In genomic region chr2:10278029-10278762, GRCh38 we compare ENCODE assay signal across 1 cellular context.
TF ChIP-seq lines count a peak whose summit lies in the region.

No MANE protein-coding gene starts in this region.

TF ChIP-seq in HepG2, 621 proteins besides CTCF, POLR2A, EP300 and RAD21 (continued from another document and continues in another):
- TF ChIP-seq ZNF687 (CRISPR knock-in tag; IDR thresholded peaks at IDR 0.05) (peak; percentile 93), SP1 (IDR thresholded peaks at IDR 0.05) (no peak), SP1 (CRISPR knock-in tag; IDR thresholded peaks at IDR 0.05) (no peak), ZNF33A (CRISPR knock-in tag; IDR thresholded peaks at IDR 0.05; ENCODE audit: borderline replicate concordance) (no peak), ATF7 (IDR thresholded peaks at IDR 0.05) (no peak), ATF7 (CRISPR knock-in tag; IDR thresholded peaks at IDR 0.05) (no peak; the same call in 1 of the 2 replicates), ZNF121 (CRISPR knock-in tag; IDR thresholded peaks at IDR 0.05) (peak; percentile 39; the same call in 1 of the 2 replicates), MIXL1 (CRISPR knock-in tag; IDR thresholded peaks at IDR 0.05) (0 out of 2 replicates have a peak, but pooled peaks have one; percentile 5), ARHGAP35 (CRISPR knock-in tag; IDR thresholded peaks at IDR 0.05; ENCODE audit: borderline replicate concordance) (no peak; the same call in 1 of the 2 replicates), GFI1 (CRISPR knock-in tag; IDR thresholded peaks at IDR 0.05; ENCODE audit: borderline replicate concordance) (peak; percentile 47), ZNF724P (CRISPR knock-in tag; IDR thresholded peaks at IDR 0.05; ENCODE audit: borderline replicate concordance) (no peak), REST (IDR thresholded peaks at IDR 0.05; ENCODE audit: borderline replicate concordance in 1 of 2, low read depth in 1 of 2, low read length in 2 of 2) (peak in 1 of 2 experiments; percentile 69; a peak in 2 of 4 replicates), ASH2L (IDR thresholded peaks at IDR 0.05; ENCODE audit: insufficient read length, low read depth, low read length) (peak; percentile 60), ZNF276 (CRISPR knock-in tag; IDR thresholded peaks at IDR 0.05; ENCODE audit: low read depth) (peak; percentile 76; the same call in 1 of the 2 replicates), ZNF678 (CRISPR knock-in tag; IDR thresholded peaks at IDR 0.05) (peak; percentile 29; the same call in 1 of the 2 replicates), ZSCAN12 (CRISPR knock-in tag; IDR thresholded peaks at IDR 0.05) (no peak), STAG1 (CRISPR knock-in tag; IDR thresholded peaks at IDR 0.05) (no peak; the same call in 1 of the 2 replicates), ZNF598 (CRISPR knock-in tag; IDR thresholded peaks at IDR 0.05; ENCODE audit: borderline replicate concordance) (peak; percentile 47; the same call in 1 of the 2 replicates), TFAP4 (IDR thresholded peaks at IDR 0.05; ENCODE audit: borderline replicate concordance, low read depth) (peak; percentile 81), THYN1 (CRISPR knock-in tag; IDR thresholded peaks at IDR 0.05; ENCODE audit: borderline replicate concordance, low read depth) (0 out of 2 replicates have a peak, but pooled peaks have one; percentile 70)
- TF ChIP-seq, protein P1, sequence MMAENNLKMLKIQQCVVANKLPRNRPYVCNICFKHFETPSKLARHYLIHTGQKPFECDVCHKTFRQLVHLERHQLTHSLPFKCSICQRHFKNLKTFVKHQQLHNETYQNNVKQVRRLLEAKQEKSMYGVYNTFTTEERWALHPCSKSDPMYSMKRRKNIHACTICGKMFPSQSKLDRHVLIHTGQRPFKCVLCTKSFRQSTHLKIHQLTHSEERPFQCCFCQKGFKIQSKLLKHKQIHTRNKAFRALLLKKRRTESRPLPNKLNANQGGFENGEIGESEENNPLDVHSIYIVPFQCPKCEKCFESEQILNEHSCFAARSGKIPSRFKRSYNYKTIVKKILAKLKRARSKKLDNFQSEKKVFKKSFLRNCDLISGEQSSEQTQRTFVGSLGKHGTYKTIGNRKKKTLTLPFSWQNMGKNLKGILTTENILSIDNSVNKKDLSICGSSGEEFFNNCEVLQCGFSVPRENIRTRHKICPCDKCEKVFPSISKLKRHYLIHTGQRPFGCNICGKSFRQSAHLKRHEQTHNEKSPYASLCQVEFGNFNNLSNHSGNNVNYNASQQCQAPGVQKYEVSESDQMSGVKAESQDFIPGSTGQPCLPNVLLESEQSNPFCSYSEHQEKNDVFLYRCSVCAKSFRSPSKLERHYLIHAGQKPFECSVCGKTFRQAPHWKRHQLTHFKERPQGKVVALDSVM (CRISPR knock-in tag; IDR thresholded peaks at IDR 0.05), result peak; percentile 43
- TF ChIP-seq, protein P2, sequence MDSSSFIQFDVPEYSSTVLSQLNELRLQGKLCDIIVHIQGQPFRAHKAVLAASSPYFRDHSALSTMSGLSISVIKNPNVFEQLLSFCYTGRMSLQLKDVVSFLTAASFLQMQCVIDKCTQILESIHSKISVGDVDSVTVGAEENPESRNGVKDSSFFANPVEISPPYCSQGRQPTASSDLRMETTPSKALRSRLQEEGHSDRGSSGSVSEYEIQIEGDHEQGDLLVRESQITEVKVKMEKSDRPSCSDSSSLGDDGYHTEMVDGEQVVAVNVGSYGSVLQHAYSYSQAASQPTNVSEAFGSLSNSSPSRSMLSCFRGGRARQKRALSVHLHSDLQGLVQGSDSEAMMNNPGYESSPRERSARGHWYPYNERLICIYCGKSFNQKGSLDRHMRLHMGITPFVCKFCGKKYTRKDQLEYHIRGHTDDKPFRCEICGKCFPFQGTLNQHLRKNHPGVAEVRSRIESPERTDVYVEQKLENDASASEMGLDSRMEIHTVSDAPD (CRISPR knock-in tag; IDR thresholded peaks at IDR 0.05), result peak; percentile 85
- TF ChIP-seq, protein P3, sequence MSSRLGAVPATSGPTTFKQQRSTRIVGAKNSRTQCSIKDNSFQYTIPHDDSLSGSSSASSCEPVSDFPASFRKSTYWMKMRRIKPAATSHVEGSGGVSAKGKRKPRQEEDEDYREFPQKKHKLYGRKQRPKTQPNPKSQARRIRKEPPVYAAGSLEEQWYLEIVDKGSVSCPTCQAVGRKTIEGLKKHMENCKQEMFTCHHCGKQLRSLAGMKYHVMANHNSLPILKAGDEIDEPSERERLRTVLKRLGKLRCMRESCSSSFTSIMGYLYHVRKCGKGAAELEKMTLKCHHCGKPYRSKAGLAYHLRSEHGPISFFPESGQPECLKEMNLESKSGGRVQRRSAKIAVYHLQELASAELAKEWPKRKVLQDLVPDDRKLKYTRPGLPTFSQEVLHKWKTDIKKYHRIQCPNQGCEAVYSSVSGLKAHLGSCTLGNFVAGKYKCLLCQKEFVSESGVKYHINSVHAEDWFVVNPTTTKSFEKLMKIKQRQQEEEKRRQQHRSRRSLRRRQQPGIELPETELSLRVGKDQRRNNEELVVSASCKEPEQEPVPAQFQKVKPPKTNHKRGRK (CRISPR knock-in tag; IDR thresholded peaks at IDR 0.05), result 0 out of 2 replicates have a peak, but pooled peaks have one; percentile 36
- TF ChIP-seq, protein P4, sequence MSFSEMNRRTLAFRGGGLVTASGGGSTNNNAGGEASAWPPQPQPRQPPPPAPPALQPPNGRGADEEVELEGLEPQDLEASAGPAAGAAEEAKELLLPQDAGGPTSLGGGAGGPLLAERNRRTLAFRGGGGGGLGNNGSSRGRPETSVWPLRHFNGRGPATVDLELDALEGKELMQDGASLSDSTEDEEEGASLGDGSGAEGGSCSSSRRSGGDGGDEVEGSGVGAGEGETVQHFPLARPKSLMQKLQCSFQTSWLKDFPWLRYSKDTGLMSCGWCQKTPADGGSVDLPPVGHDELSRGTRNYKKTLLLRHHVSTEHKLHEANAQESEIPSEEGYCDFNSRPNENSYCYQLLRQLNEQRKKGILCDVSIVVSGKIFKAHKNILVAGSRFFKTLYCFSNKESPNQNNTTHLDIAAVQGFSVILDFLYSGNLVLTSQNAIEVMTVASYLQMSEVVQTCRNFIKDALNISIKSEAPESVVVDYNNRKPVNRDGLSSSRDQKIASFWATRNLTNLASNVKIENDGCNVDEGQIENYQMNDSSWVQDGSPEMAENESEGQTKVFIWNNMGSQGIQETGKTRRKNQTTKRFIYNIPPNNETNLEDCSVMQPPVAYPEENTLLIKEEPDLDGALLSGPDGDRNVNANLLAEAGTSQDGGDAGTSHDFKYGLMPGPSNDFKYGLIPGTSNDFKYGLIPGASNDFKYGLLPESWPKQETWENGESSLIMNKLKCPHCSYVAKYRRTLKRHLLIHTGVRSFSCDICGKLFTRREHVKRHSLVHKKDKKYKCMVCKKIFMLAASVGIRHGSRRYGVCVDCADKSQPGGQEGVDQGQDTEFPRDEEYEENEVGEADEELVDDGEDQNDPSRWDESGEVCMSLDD (CRISPR knock-in tag; IDR thresholded peaks at IDR 0.05; ENCODE audit: borderline replicate concordance), result no peak
- TF ChIP-seq, protein P5, sequence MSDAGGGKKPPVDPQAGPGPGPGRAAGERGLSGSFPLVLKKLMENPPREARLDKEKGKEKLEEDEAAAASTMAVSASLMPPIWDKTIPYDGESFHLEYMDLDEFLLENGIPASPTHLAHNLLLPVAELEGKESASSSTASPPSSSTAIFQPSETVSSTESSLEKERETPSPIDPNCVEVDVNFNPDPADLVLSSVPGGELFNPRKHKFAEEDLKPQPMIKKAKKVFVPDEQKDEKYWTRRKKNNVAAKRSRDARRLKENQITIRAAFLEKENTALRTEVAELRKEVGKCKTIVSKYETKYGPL (CRISPR knock-in tag; IDR thresholded peaks at IDR 0.05), result peak; percentile 45; the same call in 1 of the 2 replicates
